7 cellular contexts compared by ENCODE assay signal in the genomic region with DNA sequence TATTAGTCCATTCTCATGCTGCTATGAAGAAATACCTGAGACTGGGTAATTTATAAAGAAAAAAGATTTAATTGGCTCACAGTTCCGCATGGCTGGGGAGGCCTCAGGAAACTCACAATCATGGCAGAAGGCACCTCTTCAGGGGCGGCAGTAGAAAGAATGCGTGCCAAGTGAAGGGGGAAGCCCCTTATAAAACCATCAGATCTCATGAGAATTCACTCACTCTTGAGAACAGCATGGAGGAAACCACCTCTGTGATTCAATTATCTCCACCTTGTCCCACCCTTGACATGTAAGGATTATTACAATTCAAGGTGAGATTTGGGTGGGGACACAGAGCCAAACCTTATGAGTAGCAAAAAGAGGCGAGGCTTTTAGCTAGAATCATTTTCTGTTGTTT.
A peak's percentile ranks its signal among the peaks of the same experiment; 100 is the strongest.
DNase-seq lines count a peak whose midpoint lies in the region; ATAC-seq, FAIRE-seq and TF ChIP-seq lines count a peak whose summit lies in the region.
"Not testable (repeated sequence)": the region's sequence is repeated elsewhere in the genome, so short reads cannot be mapped to it uniquely, and the experiment has no call there.

No MANE protein-coding gene starts in this region.

- not testable (repeated sequence) for H3K4me3 ChIP-seq in GM12878; neural cell (ENCODE audit: low read length)

- WGBS in GM12878 (ENCODE audit: insufficient coverage, insufficient replicate concordance, low lambda C conversion rate, missing lambda C conversion rate) = 46% methylated on average over 4 of the region's 4 CpGs

- intact Hi-C loops in activated B cell treated with CpG ODN at 0.5 μM for 24 hours (cut with micrococcal nuclease); GM12878 (cut with micrococcal nuclease; ENCODE audit: unreplicated experiment): not testable (repeated sequence)

- not testable (repeated sequence) for H3K4me3 Mint-ChIP-seq in activated B cell treated with CpG ODN at 0.5 μM for 24 hours; naive B cell; stimulated activated memory B cell treated with anti-CD40 and anti-IgM and Interleukin-4, amounts not matched to agents 10 μg/mL and 1 μg/mL and 100 μg/mL, for 72 hours; stimulated activated naive B cell treated with anti-CD40 and anti-IgM and Interleukin-4, amounts not matched to agents 10 μg/mL and 1 μg/mL and 100 μg/mL, for 72 hours

- H3K36me3 ChIP-seq in GM12878 (ENCODE audit: control insufficient read depth in 2 of 2, insufficient read depth in 2 of 2, low read length in 1 of 2); neural cell (ENCODE audit: insufficient read depth, low read length): not testable (repeated sequence)

- H3K79me2 ChIP-seq in GM12878 (ENCODE audit: control insufficient read depth, insufficient read depth, low read length); neural cell (replicated peaks; ENCODE audit: insufficient read depth, low read length): not testable (repeated sequence)

- not testable (repeated sequence) for H3K27ac Mint-ChIP-seq in activated B cell treated with CpG ODN at 0.5 μM for 24 hours; naive B cell; stimulated activated memory B cell treated with anti-CD40 and anti-IgM and Interleukin-4, amounts not matched to agents 10 μg/mL and 1 μg/mL and 100 μg/mL, for 72 hours; stimulated activated naive B cell treated with anti-CD40 and anti-IgM and Interleukin-4, amounts not matched to agents 10 μg/mL and 1 μg/mL and 100 μg/mL, for 72 hours

- not testable (repeated sequence) for TF ChIP-seq RAD21 in GM12878 (IDR thresholded peaks at IDR 0.05; ENCODE audit: insufficient read depth, low read depth, low read length); neural cell (conservative IDR thresholded peaks at IDR 0.05)

- SMC1A ChIA-PET in GM12878 (lab: Charles Lee; ENCODE audit: uncharacterized antibody, unreplicated experiment) = interaction anchor here (0.7 kb wide), 1 partner anchor 9 kb away, joined by 3 read pairs; no protein-coding TSS in a partner anchor

- not testable (repeated sequence) for H3K4me2 ChIP-seq in GM12878 (ENCODE audit: control insufficient read depth, insufficient read depth); neural cell (ENCODE audit: low read length)

- CTCF ChIA-PET in activated B cell treated with CpG ODN at 0.5 μM for 24 hours (lab: Charles Lee); GM12878 (lab: Yijun Ruan, JAX): not testable (repeated sequence)

- not testable (repeated sequence) for H3K4me1 ChIP-seq in GM12878 (ENCODE audit: control insufficient read depth, insufficient read depth, low read length)

- POLR2A ChIA-PET in activated B cell treated with CpG ODN at 0.5 μM for 24 hours (lab: Charles Lee); GM12878 (lab: Charles Lee): not testable (repeated sequence)

- not testable (repeated sequence) for H3K9me2 ChIP-seq in neural cell (ENCODE audit: insufficient read depth, low read length)

- not testable (repeated sequence) for H3K27ac ChIP-seq in GM12878 (ENCODE audit: control insufficient read depth, insufficient read depth)
- peak overlapping the region; percentile 49 for H3K27ac ChIP-seq in neural cell (ENCODE audit: low read length)

- not testable (repeated sequence) for H3K36me3 Mint-ChIP-seq in activated B cell treated with CpG ODN at 0.5 μM for 24 hours (ENCODE audit: low read depth); naive B cell; stimulated activated memory B cell treated with anti-CD40 and anti-IgM and Interleukin-4, amounts not matched to agents 10 μg/mL and 1 μg/mL and 100 μg/mL, for 72 hours; stimulated activated naive B cell treated with anti-CD40 and anti-IgM and Interleukin-4, amounts not matched to agents 10 μg/mL and 1 μg/mL and 100 μg/mL, for 72 hours

- not testable (repeated sequence) for H4K20me1 ChIP-seq in GM12878 (ENCODE audit: control insufficient read depth, insufficient read depth); neural cell (ENCODE audit: insufficient read depth)

- not testable (repeated sequence) for H3K4me1 Mint-ChIP-seq in activated B cell treated with CpG ODN at 0.5 μM for 24 hours; naive B cell; stimulated activated memory B cell treated with anti-CD40 and anti-IgM and Interleukin-4, amounts not matched to agents 10 μg/mL and 1 μg/mL and 100 μg/mL, for 72 hours; stimulated activated naive B cell treated with anti-CD40 and anti-IgM and Interleukin-4, amounts not matched to agents 10 μg/mL and 1 μg/mL and 100 μg/mL, for 72 hours

- H3K27me3 Mint-ChIP-seq in activated B cell treated with CpG ODN at 0.5 μM for 24 hours; naive B cell; stimulated activated memory B cell treated with anti-CD40 and anti-IgM and Interleukin-4, amounts not matched to agents 10 μg/mL and 1 μg/mL and 100 μg/mL, for 72 hours; stimulated activated naive B cell treated with anti-CD40 and anti-IgM and Interleukin-4, amounts not matched to agents 10 μg/mL and 1 μg/mL and 100 μg/mL, for 72 hours: not testable (repeated sequence)

- not testable (repeated sequence) for TF ChIP-seq EP300 in GM12878 (IDR thresholded peaks at IDR 0.05; ENCODE audit: borderline replicate concordance in 1 of 2, control insufficient read depth in 1 of 2, low read depth in 2 of 2, low read length in 2 of 2); neural cell (conservative IDR thresholded peaks at IDR 0.05; ENCODE audit: poor library complexity, severe bottlenecking)

- not testable (repeated sequence) for H3F3A ChIP-seq in neural cell (ENCODE audit: insufficient read depth, low read length, poor library complexity, severe bottlenecking)

- TF ChIP-seq CTCF in activated B cell treated with CpG ODN at 0.5 μM for 24 hours (IDR thresholded peaks at IDR 0.05); GM12878 (IDR thresholded peaks at IDR 0.05 in 2 of 3, conservative IDR thresholded peaks at IDR 0.05 in 1 of 3; ENCODE audit: control insufficient read depth in 2 of 3, extremely low read depth in 1 of 3, insufficient read depth in 1 of 3, low read depth in 3 of 3, low read length in 3 of 3); neural cell (IDR thresholded peaks at IDR 0.05; ENCODE audit: poor library complexity, severe bottlenecking): not testable (repeated sequence)

- not testable (repeated sequence) for H3K9ac ChIP-seq in GM12878 (ENCODE audit: control insufficient read depth, insufficient read depth, low read length); neural cell (ENCODE audit: low read length)

- not testable (repeated sequence) for DNase-seq in GM12892 (ENCODE audit: insufficient read length); activated B cell treated with CpG ODN at 0.5 μM for 24 hours; GM12878 (ENCODE audit: low read depth, low spot score); naive B cell
- peak; percentile 1 for DNase-seq in stimulated activated naive B cell treated with anti-CD40 and anti-IgM and Interleukin-4, amounts not matched to agents 10 μg/mL and 1 μg/mL and 100 μg/mL, for 72 hours

- H3K9me3 Mint-ChIP-seq in activated B cell treated with CpG ODN at 0.5 μM for 24 hours; naive B cell; stimulated activated memory B cell treated with anti-CD40 and anti-IgM and Interleukin-4, amounts not matched to agents 10 μg/mL and 1 μg/mL and 100 μg/mL, for 72 hours; stimulated activated naive B cell treated with anti-CD40 and anti-IgM and Interleukin-4, amounts not matched to agents 10 μg/mL and 1 μg/mL and 100 μg/mL, for 72 hours: not testable (repeated sequence)

- peak; percentile 42 for FAIRE-seq in GM12892 (lab: Jason Lieb, UNC)
- FAIRE-seq in GM12878 (lab: Jason Lieb, UNC) = not testable (repeated sequence)

- ATAC-seq in activated B cell treated with CpG ODN at 0.5 μM for 24 hours (ENCODE audit: low read depth) (peak; percentile 54), GM12878 (peak; percentile 31; the same call in 2 of the 3 replicates), naive B cell (ENCODE audit: low read depth in 2 of 2) (peak; percentile 21 to 27)
- peak; percentile 12 for ATAC-seq in stimulated activated memory B cell treated with anti-CD40 and anti-IgM and Interleukin-4, amounts not matched to agents 10 μg/mL and 1 μg/mL and 100 μg/mL, for 72 hours
- peak; percentile 67 to 74 for ATAC-seq in stimulated activated naive B cell treated with anti-CD40 and anti-IgM and Interleukin-4, amounts not matched to agents 10 μg/mL and 1 μg/mL and 100 μg/mL, for 72 hours (replicated peaks)

- not testable (repeated sequence) for TF ChIP-seq POLR2A in GM12892 (IDR thresholded peaks at IDR 0.05; ENCODE audit: low read depth, low read length); GM12878 (IDR thresholded peaks at IDR 0.05; ENCODE audit: low read depth, low read length)

- BruUV-seq in GM12878 (replicated peaks; lab: Mats Ljungman, UMichigan) = not testable (repeated sequence)

- H2AFZ ChIP-seq in GM12878 (ENCODE audit: control insufficient read depth, low read depth, low read length); neural cell (ENCODE audit: low read depth, low read length): not testable (repeated sequence)

- H3K9me3 ChIP-seq in GM12878 (replicated peaks; ENCODE audit: control insufficient read depth, insufficient read depth, low read length); neural cell (ENCODE audit: low read length): not testable (repeated sequence)

- RAD21 ChIA-PET in GM12878 (lab: Charles Lee; ENCODE audit: unreplicated experiment) = not testable (repeated sequence)

- H3K27me3 ChIP-seq in GM12878 (replicated peaks in 1 of 2; ENCODE audit: control insufficient read depth in 2 of 2, insufficient read depth in 2 of 2, low read length in 1 of 2); neural cell (ENCODE audit: insufficient read depth, low read depth, low read length): not testable (repeated sequence)

- in situ Hi-C loops in GM12878 (cut with MboI) = not testable (repeated sequence)

Comparison
In these comparisons a context has a peak if more than half of its experiments do, and no peak if none do; other contexts are left out.
1. ATAC-seq: peak in every context shown above with its lines; median percentile 70 in stimulated activated naive B cell treated with anti-CD40 and anti-IgM and Interleukin-4, amounts not matched to agents 10 μg/mL and 1 μg/mL and 100 μg/mL, for 72 hours; 54 in activated B cell treated with CpG ODN at 0.5 μM for 24 hours; 31 in GM12878; 24 in naive B cell; 12 in stimulated activated memory B cell treated with anti-CD40 and anti-IgM and Interleukin-4, amounts not matched to agents 10 μg/mL and 1 μg/mL and 100 μg/mL, for 72 hours.